Comparison of ENCODE assay signal across 1 cellular context in genomic region chr17:14304222-14304844, GRCh38.
TF ChIP-seq lines count a peak whose summit lies in the region.

No MANE protein-coding gene starts in this region.

TF ChIP-seq in IMR-90, 13 proteins besides CTCF, POLR2A, EP300 and RAD21 (continued from another document):
- TF ChIP-seq FOS (IDR thresholded peaks at IDR 0.05; ENCODE audit: low read depth, low read length) (no peak), MAFK (IDR thresholded peaks at IDR 0.05; ENCODE audit: low read depth, low read length) (no peak), BHLHE40 (IDR thresholded peaks at IDR 0.05; ENCODE audit: low read depth, low read length) (no peak), MAZ (IDR thresholded peaks at IDR 0.05; ENCODE audit: borderline replicate concordance, low read depth, low read length) (no peak), NFE2L2 (IDR thresholded peaks at IDR 0.05; ENCODE audit: low read depth, low read length) (no peak)
